ENCODE assay signal across 13 cellular contexts in genomic region chr3:197306374-197307086, GRCh38. TPM values are rescaled to one million over a fixed set of nuclear protein-coding genes. Genes with fewer than 3 reads are reported as not detected.
DNase-seq lines count a peak whose midpoint lies in the region; ATAC-seq, FAIRE-seq and TF ChIP-seq lines count a peak whose summit lies in the region.
"Had no signal": no experiment of that assay in that cellular context is flagged by ENCODE, and none has a peak within 500 bp of the region (broad histone marks: within the 10 kb centered on the region; RNA-seq: fewer than 3 reads in every experiment).

No MANE protein-coding gene starts in this region.

- in situ Hi-C loops in astrocyte of the cerebellum (cut with HindIII; ENCODE audit: low sequenced_read_pairs), result no loop called here

- peaks cover 24% of the 10 kb centered on the region for H3K4me1 Mint-ChIP-seq in activated naive CD4-positive, alpha-beta T cell treated with anti-CD3 and anti-CD28 coated beads, Interleukin-2, amount 10 ng/mL, durations not matched to agents 7 days and 5 days

- DNase-seq in A549 (ENCODE audit: low read depth in 1 of 2, low spot score in 1 of 2) (no peak), HK-2 (ENCODE audit: unreplicated experiment) (peak; percentile 43), astrocyte of the cerebellum (ENCODE audit: low read depth) (peak; percentile 70), hepatic stellate cell (ENCODE audit: low spot score) (peak; percentile 52), NCI-H1436 treated with DMSO at 0.1 percent for 48 hours (lab: John Stamatoyannopoulos, UW) (no peak), retina (no peak), activated T-cell treated with anti-CD3 and anti-CD28 coated beads for 4 hours (no peak)
- DNase-seq in activated naive CD4-positive, alpha-beta T cell treated with anti-CD3 and anti-CD28 coated beads, Interleukin-2, amount 10 ng/mL, durations not matched to agents 7 days and 5 days, result no peak
- DNase-seq: activated naive CD4-positive, alpha-beta T cell; NCI-H2029; nucleus accumbens had no signal

- H3K27me3 Mint-ChIP-seq in activated naive CD4-positive, alpha-beta T cell treated with anti-CD3 and anti-CD28 coated beads, Interleukin-2, amount 10 ng/mL, durations not matched to agents 7 days and 5 days, result peaks cover 25% of the 10 kb centered on the region

- H3K27ac Mint-ChIP-seq in activated naive CD4-positive, alpha-beta T cell treated with anti-CD3 and anti-CD28 coated beads, Interleukin-2, amount 10 ng/mL, durations not matched to agents 7 days and 5 days, result no peak overlapping the region
- H3K27ac Mint-ChIP-seq: effector memory CD8-positive, alpha-beta T cell had no signal

- no peaks in the 10 kb centered on the region for H3K9me3 Mint-ChIP-seq in activated naive CD4-positive, alpha-beta T cell treated with anti-CD3 and anti-CD28 coated beads, Interleukin-2, amount 10 ng/mL, durations not matched to agents 7 days and 5 days
- H3K9me3 Mint-ChIP-seq: effector memory CD8-positive, alpha-beta T cell; immature natural killer cell had no signal

- peak overlapping the region; percentile 58 for H3K4me2 ChIP-seq in A549

- TF ChIP-seq RAD21 in A549 (conservative IDR thresholded peaks at IDR 0.05 in 1 of 2, IDR thresholded peaks at IDR 0.05 in 1 of 2), result no peak

- TF ChIP-seq EP300 in A549 (IDR thresholded peaks at IDR 0.05), result no peak

- H3K4me1 ChIP-seq in A549, result peaks cover 35% of the 10 kb centered on the region

- POLR2A ChIA-PET in A549 (lab: Yijun Ruan, JAX), result no interaction called here

- ATAC-seq in A549, result peak; percentile 49 to 67; a peak in 4 of 6 replicates

- CTCF ChIA-PET in A549 (lab: Yijun Ruan, JAX), result interaction anchor here (1.4 kb wide), 1 partner anchor 292 kb away, joined by 3 read pairs; no protein-coding TSS in a partner anchor
- CTCF ChIA-PET in activated naive CD4-positive, alpha-beta T cell treated with anti-CD3 and anti-CD28 coated beads, Interleukin-2, amount 10 ng/mL, durations not matched to agents 7 days and 5 days (lab: Charles Lee), result no interaction called here

- no peak for FAIRE-seq in A549 (lab: Jason Lieb, UNC)

- no peak for TF ChIP-seq POLR2A in A549 (IDR thresholded peaks at IDR 0.05; ENCODE audit: low read length)

- peak overlapping the region; percentile 55 to 80 for H3K27ac ChIP-seq in A549

- WGBS in A549 (ENCODE audit: missing lambda C conversion rate), result 88% methylated on average over 7 of the region's 7 CpGs

- H3K36me3 Mint-ChIP-seq in activated naive CD4-positive, alpha-beta T cell treated with anti-CD3 and anti-CD28 coated beads, Interleukin-2, amount 10 ng/mL, durations not matched to agents 7 days and 5 days, result no peaks in the 10 kb centered on the region
- H3K36me3 Mint-ChIP-seq: immature natural killer cell had no signal

- no peaks in the 10 kb centered on the region for H3K9me3 ChIP-seq in A549

- H3K4me3 ChIP-seq in A549, result no peak overlapping the region
- no peak overlapping the region for H3K4me3 ChIP-seq in astrocyte of the cerebellum (ENCODE audit: low read depth, low read length)

- H3K4me3 Mint-ChIP-seq in activated naive CD4-positive, alpha-beta T cell treated with anti-CD3 and anti-CD28 coated beads, Interleukin-2, amount 10 ng/mL, durations not matched to agents 7 days and 5 days, result no peak overlapping the region

- TF ChIP-seq CTCF in A549 (IDR thresholded peaks at IDR 0.05), result no peak
- TF ChIP-seq CTCF in astrocyte of the cerebellum (IDR thresholded peaks at IDR 0.05; ENCODE audit: low read depth, low read length, missing control alignments), result no peak

TF ChIP-seq in A549, 52 proteins besides CTCF, POLR2A, EP300 and RAD21:
- TF ChIP-seq MYC (IDR thresholded peaks at IDR 0.05; ENCODE audit: borderline replicate concordance, low read length) (no peak), FOSB (CRISPR knock-in tag; IDR thresholded peaks at IDR 0.05) (no peak), ZFP36 (IDR thresholded peaks at IDR 0.05; ENCODE audit: borderline replicate concordance, partially characterized antibody) (no peak), HOXA7 (CRISPR knock-in tag; IDR thresholded peaks at IDR 0.05) (no peak), KDM1A (IDR thresholded peaks at IDR 0.05; ENCODE audit: low read depth) (no peak), HDAC2 (IDR thresholded peaks at IDR 0.05) (no peak), NPAS2 (CRISPR knock-in tag; IDR thresholded peaks at IDR 0.05; ENCODE audit: borderline replicate concordance) (no peak), MAFK (IDR thresholded peaks at IDR 0.05; ENCODE audit: partially characterized antibody) (no peak), POLR2AphosphoS2 (conservative IDR thresholded peaks at IDR 0.05; ENCODE audit: low read length) (no peak), JUNB (IDR thresholded peaks at IDR 0.05) (no peak)
- TF ChIP-seq, protein P1, sequence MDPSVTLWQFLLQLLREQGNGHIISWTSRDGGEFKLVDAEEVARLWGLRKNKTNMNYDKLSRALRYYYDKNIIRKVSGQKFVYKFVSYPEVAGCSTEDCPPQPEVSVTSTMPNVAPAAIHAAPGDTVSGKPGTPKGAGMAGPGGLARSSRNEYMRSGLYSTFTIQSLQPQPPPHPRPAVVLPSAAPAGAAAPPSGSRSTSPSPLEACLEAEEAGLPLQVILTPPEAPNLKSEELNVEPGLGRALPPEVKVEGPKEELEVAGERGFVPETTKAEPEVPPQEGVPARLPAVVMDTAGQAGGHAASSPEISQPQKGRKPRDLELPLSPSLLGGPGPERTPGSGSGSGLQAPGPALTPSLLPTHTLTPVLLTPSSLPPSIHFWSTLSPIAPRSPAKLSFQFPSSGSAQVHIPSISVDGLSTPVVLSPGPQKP (IDR thresholded peaks at IDR 0.05; ENCODE audit: low read depth, low read length), result no peak
- TF ChIP-seq, protein P2, sequence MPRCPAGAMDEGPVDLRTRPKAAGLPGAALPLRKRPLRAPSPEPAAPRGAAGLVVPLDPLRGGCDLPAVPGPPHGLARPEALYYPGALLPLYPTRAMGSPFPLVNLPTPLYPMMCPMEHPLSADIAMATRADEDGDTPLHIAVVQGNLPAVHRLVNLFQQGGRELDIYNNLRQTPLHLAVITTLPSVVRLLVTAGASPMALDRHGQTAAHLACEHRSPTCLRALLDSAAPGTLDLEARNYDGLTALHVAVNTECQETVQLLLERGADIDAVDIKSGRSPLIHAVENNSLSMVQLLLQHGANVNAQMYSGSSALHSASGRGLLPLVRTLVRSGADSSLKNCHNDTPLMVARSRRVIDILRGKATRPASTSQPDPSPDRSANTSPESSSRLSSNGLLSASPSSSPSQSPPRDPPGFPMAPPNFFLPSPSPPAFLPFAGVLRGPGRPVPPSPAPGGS (IDR thresholded peaks at IDR 0.05), result no peak

RNA-seq across cellular contexts. Expression of gene DLG1, which starts 8.1 kb away (rescaled TPM):
- polyA plus RNA-seq in A549 (2011; rRNA removed) (33.9 and 40.7 TPM in 2 replicates), A549 (2017; fragmentation: RNase III; extraction: RNeasy Plus Mini Kit Qiagen cat#74134 plus additional on column Dnase treatment) (26.4 to 29.6 TPM (median 27.0 TPM) in 3 replicates)
- 5.9 and 6.8 TPM in 2 replicates for polyA plus RNA-seq in A549 (2012; cell fraction: cytosol; rRNA removed)
- polyA plus RNA-seq in A549 (2012; cell fraction: nucleus; rRNA removed), result 8.1 and 10.2 TPM in 2 replicates
- 24.7 and 31.8 TPM in 2 replicates for polyA minus RNA-seq in A549 (2011; rRNA and poly(A)+ RNA removed)

Comparison
In these comparisons a context has a peak if more than half of its experiments do, and no peak if none do; other contexts are left out.
1. DNase-seq: peak in HK-2 (single experiment), astrocyte of the cerebellum (single experiment) and hepatic stellate cell (single experiment); none in A549 (0 of 2), NCI-H1436 treated with DMSO at 0.1 percent for 48 hours (single experiment), activated naive CD4-positive, alpha-beta T cell treated with anti-CD3 and anti-CD28 coated beads, Interleukin-2, amount 10 ng/mL, durations not matched to agents 7 days and 5 days (single experiment), retina (single experiment) and activated T-cell treated with anti-CD3 and anti-CD28 coated beads for 4 hours (single experiment).